Comparison of ENCODE assay signal across 1 cellular context in the genomic region with DNA sequence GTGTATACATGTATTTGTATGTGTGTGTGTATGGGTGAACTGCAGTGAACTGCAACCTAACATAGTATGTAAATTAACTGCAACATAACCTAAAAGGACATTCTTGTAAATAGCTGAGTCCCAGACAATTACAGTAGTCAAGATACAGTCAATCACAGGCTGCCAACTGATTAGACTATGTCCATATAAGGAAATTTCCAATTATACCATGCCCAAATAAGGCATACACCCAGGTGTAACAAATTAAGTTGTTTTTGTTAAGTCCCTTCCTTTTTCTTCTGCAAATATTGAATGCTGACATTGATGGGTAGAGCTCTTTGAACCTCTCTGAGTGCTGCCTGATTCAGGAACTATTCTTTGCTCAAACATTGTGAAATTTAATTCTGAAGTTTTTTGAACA.
TF ChIP-seq lines count a peak whose summit lies in the region.

No MANE protein-coding gene starts in this region.

TF ChIP-seq in HCT116, 20 proteins besides CTCF, POLR2A, EP300 and RAD21:
- no peak for TF ChIP-seq REST (IDR thresholded peaks at IDR 0.05; ENCODE audit: low read depth)
- TF ChIP-seq SRF (IDR thresholded peaks at IDR 0.05; ENCODE audit: low read depth): peak; percentile 56; the same call in 1 of the 2 replicates
